ENCODE assay signal across 24 cellular contexts in the genomic region with DNA sequence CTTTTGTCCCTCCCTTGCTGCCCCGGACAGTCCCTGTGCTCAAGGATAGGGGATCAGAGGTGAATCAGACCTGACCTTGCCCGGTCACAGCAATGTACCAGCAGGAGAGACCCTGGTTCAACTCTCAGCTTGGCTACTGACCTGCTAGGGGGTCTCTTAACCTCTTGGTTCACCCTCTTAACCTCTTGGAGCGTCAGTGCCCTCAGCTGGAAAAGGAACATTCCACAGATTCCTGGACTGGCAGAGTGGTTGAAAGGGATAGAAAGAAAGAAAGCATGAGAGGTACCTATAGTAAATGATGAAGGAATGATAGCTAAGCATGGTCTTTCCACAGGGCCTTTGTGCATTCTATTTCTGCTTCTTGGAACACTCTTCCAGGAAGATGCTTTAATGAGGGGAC. TPM values are rescaled to one million over a fixed set of nuclear protein-coding genes. Genes with fewer than 3 reads are reported as not detected.
A peak's percentile ranks its signal among the peaks of the same experiment; 100 is the strongest.
DNase-seq lines count a peak whose midpoint lies in the region; ATAC-seq, FAIRE-seq and TF ChIP-seq lines count a peak whose summit lies in the region.
"Had no signal": no experiment of that assay in that cellular context is flagged by ENCODE, and none has a peak within 500 bp of the region (broad histone marks: within the 10 kb centered on the region; RNA-seq: fewer than 3 reads in every experiment).

No MANE protein-coding gene starts in this region.

- H3K9me3 ChIP-seq in HepG2 (ENCODE audit: low read length) (no peaks in the 10 kb centered on the region), right lobe of liver (no peaks in the 10 kb centered on the region), SJSA1 (replicated peaks) (no peaks in the 10 kb centered on the region), neural progenitor cell (ENCODE audit: low read depth) (no peaks in the 10 kb centered on the region), trophoblast cell (ENCODE audit: insufficient read depth, low read depth, low read length) (no peaks in the 10 kb centered on the region)
- H3K9me3 ChIP-seq: A549, BE2C, HAP-1 had no signal

- TF ChIP-seq EP300 in HepG2 (IDR thresholded peaks at IDR 0.05; ENCODE audit: low read depth in 2 of 2, low read length in 2 of 2): no peak
- no peak for TF ChIP-seq EP300 in HepG2 (CRISPR knock-in tag; IDR thresholded peaks at IDR 0.05; ENCODE audit: borderline replicate concordance)

- H3F3A ChIP-seq in neural progenitor cell (ENCODE audit: low read depth): peaks cover 16% of the 10 kb centered on the region

- no peak overlapping the region for H2AK5ac ChIP-seq in trophoblast cell (ENCODE audit: low read length)

- H3K4me3 ChIP-seq in HepG2 (replicated peaks in 1 of 3; ENCODE audit: insufficient read depth in 1 of 3, low read depth in 2 of 3, low read length in 3 of 3) (no peak overlapping the region), right lobe of liver (no peak overlapping the region), SJSA1 (no peak overlapping the region), neural progenitor cell (no peak overlapping the region), trophoblast cell (ENCODE audit: low read depth, low read length) (no peak overlapping the region)
- H3K4me3 ChIP-seq: A549, GM23248, HAP-1 had no signal

- peaks cover 3% of the 10 kb centered on the region for H3K9me3 Mint-ChIP-seq in neural progenitor cell
- H3K9me3 Mint-ChIP-seq: CD4-positive, alpha-beta memory T cell; HFFc6 had no signal

- H4K8ac ChIP-seq in trophoblast cell (ENCODE audit: low read depth, low read length): no peak overlapping the region

- no peak overlapping the region for H3K18ac ChIP-seq in trophoblast cell (ENCODE audit: low read length)

- no peak overlapping the region for H2BK5ac ChIP-seq in trophoblast cell (ENCODE audit: low read depth, low read length, poor library complexity)

- no peak overlapping the region for H3K23ac ChIP-seq in trophoblast cell (ENCODE audit: low read length)

- POLR2A ChIA-PET in HepG2 (lab: Yijun Ruan, JAX): no interaction called here

- no peak overlapping the region for H3K4ac ChIP-seq in trophoblast cell (ENCODE audit: low read depth, low read length)

- DNase-seq in HepG2 (ENCODE audit: low spot score): no peak
- DNase-seq in right lobe of liver: no peak
- peak in 1 of 2 experiments; percentile 20 for DNase-seq in SJSA1 (ENCODE audit: low read depth in 1 of 2, low spot score in 2 of 2)
- peak; percentile 43 for DNase-seq in neural progenitor cell (ENCODE audit: low spot score)
- DNase-seq in trophoblast cell: no peak
- no peak for DNase-seq in activated effector memory CD4-positive, alpha-beta T cell treated with Interleukin-2 at 50 U/mL for 16 hours
- no peak for DNase-seq in occipital lobe (lab: John Stamatoyannopoulos, UW)
- DNase-seq: 8988T; ACHN; AML-193; BE2C; C1 segment of cervical spinal cord; Calu3; CD4-positive, alpha-beta memory T cell; COR-L47; DMS53; DMS79 treated with DMSO at 0.1 percent for 48 hours; GF-D8; GM23248; HFFc6 had no signal

- H3K27me3 Mint-ChIP-seq in neural progenitor cell (ENCODE audit: insufficient read depth, low read depth): peaks cover 4% of the 10 kb centered on the region

- intact Hi-C loops in HepG2 (cut with micrococcal nuclease; ENCODE audit: unreplicated experiment) (no loop called here), right lobe of liver (cut with DNase I) (no loop called here)

- peak overlapping the region; percentile 39 for H4K91ac ChIP-seq in trophoblast cell (ENCODE audit: low read depth, low read length)

- TF ChIP-seq RAD21 in HepG2 (CRISPR knock-in tag; IDR thresholded peaks at IDR 0.05): no peak

- no peaks in the 10 kb centered on the region for H3K36me3 ChIP-seq in HepG2 (replicated peaks in 1 of 2; ENCODE audit: control insufficient read depth in 1 of 2, insufficient read depth in 2 of 2, low read length in 2 of 2)
- no peaks in the 10 kb centered on the region for H3K36me3 ChIP-seq in right lobe of liver
- no peaks in the 10 kb centered on the region for H3K36me3 ChIP-seq in SJSA1
- H3K36me3 ChIP-seq in neural progenitor cell: no peaks in the 10 kb centered on the region
- H3K36me3 ChIP-seq in trophoblast cell (ENCODE audit: control insufficient read depth in 1 of 2, insufficient read depth in 2 of 2, low read length in 2 of 2): no peaks in the 10 kb centered on the region
- H3K36me3 ChIP-seq: BE2C, HAP-1 had no signal

- H3K4me3 Mint-ChIP-seq in neural progenitor cell: no peak overlapping the region
- H3K4me3 Mint-ChIP-seq: HFFc6 had no signal

- H3K4me1 Mint-ChIP-seq in neural progenitor cell: peaks cover 26% of the 10 kb centered on the region

- WGBS in HepG2 (ENCODE audit: low lambda C conversion rate): 5% methylated on average over 3 of the region's 3 CpGs
- 57% methylated on average over 1 of the region's 3 CpGs for whole genome bisulfite sequencing in right lobe of liver (ENCODE audit: insufficient coverage, low coverage, low lambda C conversion rate, missing lambda C conversion rate)
- WGBS in trophoblast cell (ENCODE audit: extremely low coverage, insufficient coverage, insufficient read length): no CpG with 5 or more reads among the region's 3 CpGs

- H3K9ac ChIP-seq in HepG2 (ENCODE audit: insufficient read depth, low read depth, low read length) (no peak overlapping the region), neural progenitor cell (no peak overlapping the region), trophoblast cell (ENCODE audit: low read length) (no peak overlapping the region)
- H3K9ac ChIP-seq: GM23248 had no signal

- H2AFZ ChIP-seq in HepG2 (ENCODE audit: low read length) (no peak overlapping the region), neural progenitor cell (replicated peaks) (no peak overlapping the region), trophoblast cell (ENCODE audit: insufficient read depth, low read length, poor library complexity) (no peak overlapping the region)
- H2AFZ ChIP-seq: GM23248 had no signal

- H3K79me1 ChIP-seq in trophoblast cell (ENCODE audit: low read length): peaks cover 10% of the 10 kb centered on the region

- in situ Hi-C loops in HepG2 (cut with HindIII; ENCODE audit: extremely low pct_ligation_motif_present, low pct_unique_long_range_greater_than_20kb): no loop called here

- no peak overlapping the region for H2BK120ac ChIP-seq in trophoblast cell (ENCODE audit: insufficient read depth, low read length, poor library complexity)

- peak overlapping the region; percentile 33 for H3K27ac Mint-ChIP-seq in neural progenitor cell
- H3K27ac Mint-ChIP-seq: CD4-positive, alpha-beta memory T cell; HFFc6 had no signal

- H3K27me3 ChIP-seq in HepG2 (ENCODE audit: control insufficient read depth in 1 of 2, insufficient read depth in 2 of 2, low read length in 2 of 2) (peaks cover 1 to 17% of the 10 kb centered on the region in 2 experiments; a peak in 4 of 5 replicates), right lobe of liver (no peaks in the 10 kb centered on the region), SJSA1 (replicated peaks) (no peaks in the 10 kb centered on the region), neural progenitor cell (peaks cover 27% of the 10 kb centered on the region), trophoblast cell (ENCODE audit: insufficient read depth, low read length) (no peaks in the 10 kb centered on the region)
- H3K27me3 ChIP-seq: BE2C had no signal

- no peak for TF ChIP-seq CTCF in HepG2 (CRISPR knock-in tag; IDR thresholded peaks at IDR 0.05)
- no peak for TF ChIP-seq CTCF in right lobe of liver (IDR thresholded peaks at IDR 0.05)
- no peak for TF ChIP-seq CTCF in neural progenitor cell (IDR thresholded peaks at IDR 0.05)

- H3K27ac ChIP-seq in HepG2 (ENCODE audit: extremely low read length, insufficient read depth, low read length) (no peak overlapping the region), right lobe of liver (no peak overlapping the region), SJSA1 (peak overlapping the region; percentile 15; the same call in 1 of the 2 replicates), neural progenitor cell (no peak overlapping the region), trophoblast cell (ENCODE audit: low read depth, low read length) (no peak overlapping the region)
- H3K27ac ChIP-seq: A549, GM23248 had no signal

- TF ChIP-seq POLR2A in HepG2 (IDR thresholded peaks at IDR 0.05; ENCODE audit: insufficient read depth in 1 of 2, low read depth in 2 of 2, low read length in 2 of 2) (no peak), right lobe of liver (IDR thresholded peaks at IDR 0.05) (no peak)

- no peak for FAIRE-seq in HepG2 (lab: Jason Lieb, UNC)
- FAIRE-seq: A549, GM12892 had no signal

- no peak for ATAC-seq in HepG2
- no peak for ATAC-seq in right lobe of liver
- no peak for ATAC-seq in HG03457 (IDR thresholded peaks at IDR 0.05; ENCODE audit: unreplicated experiment)

- H4K12ac ChIP-seq in trophoblast cell (ENCODE audit: low read depth, low read length): no peak overlapping the region

- H3K14ac ChIP-seq in trophoblast cell (ENCODE audit: low read length): no peak overlapping the region

- H4K20me1 ChIP-seq in HepG2 (ENCODE audit: insufficient read depth, low read length) (no peaks in the 10 kb centered on the region), neural progenitor cell (ENCODE audit: low read depth) (no peaks in the 10 kb centered on the region)

- H3K4me2 ChIP-seq in HepG2 (ENCODE audit: low read depth, low read length) (no peak overlapping the region), neural progenitor cell (no peak overlapping the region), trophoblast cell (ENCODE audit: low read length) (no peak overlapping the region)
- H3K4me2 ChIP-seq: A549 had no signal

- no peaks in the 10 kb centered on the region for H3K79me2 ChIP-seq in HepG2 (ENCODE audit: insufficient read depth, low read length)
- no peaks in the 10 kb centered on the region for H3K79me2 ChIP-seq in neural progenitor cell (ENCODE audit: low read depth)
- H3K79me2 ChIP-seq in trophoblast cell (ENCODE audit: control insufficient read depth, insufficient read depth, low read length, poor library complexity): no peaks in the 10 kb centered on the region

- BruUV-seq in HepG2 (replicated peaks; lab: Mats Ljungman, UMichigan): no TSS peak

- CTCF ChIA-PET in HepG2 (lab: Yijun Ruan, JAX; ENCODE audit: low intra/inter-chr PET ratio, low total read pairs): no interaction called here

- H2BK12ac ChIP-seq in trophoblast cell (ENCODE audit: low read length): no peak overlapping the region

- H3K36me3 Mint-ChIP-seq in neural progenitor cell: no peaks in the 10 kb centered on the region
- H3K36me3 Mint-ChIP-seq: CD4-positive, alpha-beta memory T cell had no signal

- H3K4me1 ChIP-seq in HepG2 (ENCODE audit: insufficient read depth, low read length) (peaks cover 25% of the 10 kb centered on the region), right lobe of liver (peaks cover 0 to 4% (median 0%) of the 10 kb centered on the region in 4 donors), SJSA1 (replicated peaks) (peaks cover 10% of the 10 kb centered on the region), neural progenitor cell (no peaks in the 10 kb centered on the region), trophoblast cell (ENCODE audit: control insufficient read depth in 1 of 2, insufficient read depth in 2 of 2, low read length in 2 of 2) (peaks cover 19 to 29% of the 10 kb centered on the region in 2 experiments)
- H3K4me1 ChIP-seq: HAP-1 had no signal

RNA-seq across cellular contexts. Expression of a gene that starts 25.2 kb away (rescaled TPM):
- total RNA-seq in HepG2 (2016; rRNA removed; fragmentation: Illumina TruSeq; extraction: Trizol) (1.3 and 1.4 TPM in 2 replicates), right lobe of liver (1 to 10 TPM in 4 of 6 experiments, under 1 TPM in 2; 0.73 to 1.9 (median 1.1) TPM), neural progenitor cell (ENCODE audit: low replicate concordance) (1.1 and 4.0 TPM in 2 replicates), occipital lobe (not detected)
- 0.35 and 0.40 TPM in 2 replicates for total RNA-seq in HepG2 (2016; cell fraction: cytosol; rRNA removed; fragmentation: Illumina TruSeq; extraction: Trizol; ENCODE audit: low read depth)
- 1.1 and 1.4 TPM in 2 replicates for total RNA-seq in HepG2 (2016; cell fraction: insoluble cytoplasmic fraction; rRNA removed; fragmentation: Illumina TruSeq; extraction: Trizol)
- 0.68 and 1.4 TPM in 2 replicates for total RNA-seq in HepG2 (2016; cell fraction: membrane; rRNA removed; fragmentation: Illumina TruSeq; extraction: Trizol)
- 1.4 and 2.3 TPM in 2 replicates for total RNA-seq in HepG2 (2016; cell fraction: nucleus; rRNA removed; fragmentation: Illumina TruSeq; extraction: Trizol)
- 1.3 and 1.5 TPM in 2 replicates for polyA plus RNA-seq in HepG2 (2011; rRNA removed)
- 0.35 and 0.76 TPM in 2 replicates for polyA plus RNA-seq in HepG2 (2011; cell fraction: cytosol; rRNA removed)
- polyA plus RNA-seq in HepG2 (2011; cell fraction: nucleus; rRNA removed): 3.0 and 3.7 TPM in 2 replicates
- 1.5 and 1.6 TPM in 2 replicates for polyA plus RNA-seq in HepG2 (2012)
- polyA plus RNA-seq in HepG2 (2016; cell fraction: cytosol; fragmentation: Illumina TruSeq; extraction: Trizol; ENCODE audit: low read depth): 0.55 and 0.59 TPM in 2 replicates
- polyA plus RNA-seq in HepG2 (2016; cell fraction: insoluble cytoplasmic fraction; fragmentation: Illumina TruSeq; extraction: Trizol; ENCODE audit: low read depth): 2.2 and 3.6 TPM in 2 replicates
- polyA plus RNA-seq in HepG2 (2016; cell fraction: membrane; fragmentation: Illumina TruSeq; extraction: Trizol; ENCODE audit: low read depth): 0.93 and 1.2 TPM in 2 replicates
- polyA plus RNA-seq in HepG2 (2016; cell fraction: nucleus; fragmentation: Illumina TruSeq; extraction: Trizol; ENCODE audit: insufficient read depth, low read depth): 3.5 and 4.2 TPM in 2 replicates
- 1.4 and 7.4 TPM in 2 replicates for polyA minus RNA-seq in HepG2 (2011; rRNA and poly(A)+ RNA removed; ENCODE audit: low replicate concordance)
- polyA minus RNA-seq in HepG2 (2011; cell fraction: cytosol; rRNA and poly(A)+ RNA removed): 0.40 and 0.79 TPM in 2 replicates
- polyA minus RNA-seq in HepG2 (2011; cell fraction: nucleus; rRNA and poly(A)+ RNA removed): 0.77 and 1.6 TPM in 2 replicates
- total RNA-seq in SJSA1 (2014; rRNA removed; shearing (Covaris generic)): 11.4 and 24.2 TPM in 2 replicates
- polyA plus RNA-seq in trophoblast cell (2013): 74.2 and 76.9 TPM in 2 replicates
